ENCODE assay signal across 11 cellular contexts in genomic region chr7:128914566-128915151, GRCh38. TPM values are rescaled to one million over a fixed set of nuclear protein-coding genes. Genes with fewer than 3 reads are reported as not detected.
A peak's percentile ranks its signal among the peaks of the same experiment; 100 is the strongest.
DNase-seq lines count a peak whose midpoint lies in the region; ATAC-seq and TF ChIP-seq lines count a peak whose summit lies in the region.
"Had no signal": no experiment of that assay in that cellular context is flagged by ENCODE, and none has a peak within 500 bp of the region (broad histone marks: within the 10 kb centered on the region; RNA-seq: fewer than 3 reads in every experiment).

No MANE protein-coding gene starts in this region.

- DNase-seq in GM12864 (ENCODE audit: low read depth): no peak
- DNase-seq in memory B cell (ENCODE audit: low spot score in 2 of 2): peak in 1 of 2 donors; percentile 54
- DNase-seq in SIG-M5 treated with dmso at 0.1 percent for 504 hours (lab: John Stamatoyannopoulos, UW; ENCODE audit: unreplicated experiment): no peak
- DNase-seq in Karpas-422: no peak
- DNase-seq: activated CD8-positive, alpha-beta memory T cell treated with anti-CD3 and anti-CD28 coated beads, Interleukin-2, amount 50 U/mL, for 48 hours; DMS79; NCI-H1694 had no signal

- H3K79me2 ChIP-seq in Karpas-422 (ENCODE audit: low read length): no peaks in the 10 kb centered on the region

- peaks cover 14% of the 10 kb centered on the region for H3K27me3 Mint-ChIP-seq in memory B cell

- ATAC-seq in GM19025 (IDR thresholded peaks at IDR 0.05; ENCODE audit: low read depth, unreplicated experiment) (peak; percentile 53), HG03442 (IDR thresholded peaks at IDR 0.05; ENCODE audit: unreplicated experiment) (peak; percentile 41), memory B cell (ENCODE audit: low read depth) (peak; percentile 90), HG02763 (IDR thresholded peaks at IDR 0.05; ENCODE audit: unreplicated experiment) (no peak)

- peak; percentile 26 for TF ChIP-seq CTCF in GM12864 (IDR thresholded peaks at IDR 0.05; ENCODE audit: low read depth, low read length, missing control alignments)

- no peak overlapping the region for H3K9ac ChIP-seq in Karpas-422 (ENCODE audit: low read length)

- peaks cover 7% of the 10 kb centered on the region for H3K4me1 ChIP-seq in Karpas-422 (ENCODE audit: low read length)

- H3K4me1 Mint-ChIP-seq in memory B cell: peaks cover 17% of the 10 kb centered on the region

- peak overlapping the region; percentile 73 for H3K4me3 Mint-ChIP-seq in memory B cell

- no peak overlapping the region for H3K27ac ChIP-seq in Karpas-422 (ENCODE audit: low read length)

- no peak overlapping the region for H3K4me2 ChIP-seq in Karpas-422 (ENCODE audit: low read depth, low read length, poor library complexity, severe bottlenecking)

- peak overlapping the region; percentile 40 for H3K27ac Mint-ChIP-seq in memory B cell

- H4K20me1 ChIP-seq in Karpas-422 (ENCODE audit: insufficient read depth, low read depth, low read length): no peaks in the 10 kb centered on the region

- H3K9me2 ChIP-seq in Karpas-422 (replicated peaks; ENCODE audit: insufficient read depth, low read length): no peaks in the 10 kb centered on the region

- H3K36me3 ChIP-seq in Karpas-422 (ENCODE audit: insufficient read depth, low read length): no peaks in the 10 kb centered on the region

- H3K9me3 Mint-ChIP-seq in memory B cell: no peaks in the 10 kb centered on the region

- H3K27me3 ChIP-seq in Karpas-422 (ENCODE audit: low read length): no peaks in the 10 kb centered on the region

- no peak overlapping the region for H2AFZ ChIP-seq in Karpas-422 (ENCODE audit: low read length)

- no peaks in the 10 kb centered on the region for H3K9me3 ChIP-seq in Karpas-422 (ENCODE audit: low read length)

- no peaks in the 10 kb centered on the region for H3K36me3 Mint-ChIP-seq in memory B cell

- no peak overlapping the region for H3K4me3 ChIP-seq in GM12864 (ENCODE audit: low read depth, low read length)
- no peak overlapping the region for H3K4me3 ChIP-seq in Karpas-422 (ENCODE audit: low read length)

RNA-seq across cellular contexts. Expression of gene KCP, which starts 4.2 kb away (rescaled TPM):
- 1.6 and 11.7 TPM in 2 replicates for total RNA-seq in Karpas-422 (2014; rRNA removed; shearing (Covaris generic); ENCODE audit: low replicate concordance)
- total RNA-seq: pulmonary artery endothelial cell had no signal

RNA-seq across cellular contexts. Expression of gene IRF5, which starts 23.1 kb away (rescaled TPM):
- total RNA-seq in Karpas-422 (2014; rRNA removed; shearing (Covaris generic); ENCODE audit: low replicate concordance): 7.8 and 11.5 TPM in 2 replicates

RNA-seq across cellular contexts. Expression of gene ATP6V1F, which starts 52.0 kb away (rescaled TPM):
- total RNA-seq in Karpas-422 (2014; rRNA removed; shearing (Covaris generic); ENCODE audit: low replicate concordance): 184 and 208 TPM in 2 replicates
